3 cellular contexts compared by ENCODE assay signal in genomic region chr22:24203856-24204255, GRCh38. TPM values are rescaled to one million over a fixed set of nuclear protein-coding genes. Genes with fewer than 3 reads are reported as not detected.
"Had no signal": no experiment of that assay in that cellular context is flagged by ENCODE, and none has a peak within 500 bp of the region (broad histone marks: within the 10 kb centered on the region; RNA-seq: fewer than 3 reads in every experiment).

No MANE protein-coding gene starts in this region.

RNA-seq across cellular contexts. Expression of gene GGT5, which starts 41.0 kb away (rescaled TPM):
- total RNA-seq: activated CD4-positive, alpha-beta memory T cell treated with anti-CD3 and anti-CD28 coated beads, Interleukin-2, amount 10 ng/mL, durations not matched to agents 7 days and 5 days; activated CD8-positive, alpha-beta memory T cell treated with anti-CD3 and anti-CD28 coated beads for 36 hours; activated naive CD4-positive, alpha-beta T cell treated with anti-CD3 and anti-CD28 coated beads for 36 hours had no signal
